ENCODE assay signal across 20 cellular contexts in genomic region chr15:61403884-61404283, GRCh38.
A peak's percentile ranks its signal among the peaks of the same experiment; 100 is the strongest.
DNase-seq lines count a peak whose midpoint lies in the region; ATAC-seq, FAIRE-seq and TF ChIP-seq lines count a peak whose summit lies in the region.
"Had no signal": no experiment of that assay in that cellular context is flagged by ENCODE, and none has a peak within 500 bp of the region (broad histone marks: within the 10 kb centered on the region; RNA-seq: fewer than 3 reads in every experiment).

No MANE protein-coding gene starts in this region.

- H3K9ac ChIP-seq in H1 (replicated peaks in 1 of 4; ENCODE audit: extremely low read depth in 1 of 4, low read depth in 3 of 4, low read length in 3 of 4) = no peak overlapping the region
- H3K9ac ChIP-seq: BLaER1 had no signal

- CTCF ChIA-PET in H1 (lab: Charles Lee; ENCODE audit: partially characterized antibody) = interaction anchor here (1.2 to 1.3 kb wide), 3 partner anchors 10 to 187 kb away, joined by 3 to 6 read pairs (median 3); no protein-coding TSS in a partner anchor

- TF ChIP-seq POLR2A in H1 (IDR thresholded peaks at IDR 0.05; ENCODE audit: control extremely low read depth in 1 of 2, low read depth in 2 of 2, low read length in 2 of 2) = no peak
- no peak for TF ChIP-seq POLR2A in tibial nerve (IDR thresholded peaks at IDR 0.05)

- no peak overlapping the region for H3K23ac ChIP-seq in H1 (ENCODE audit: insufficient read length)

- no peak overlapping the region for H2BK12ac ChIP-seq in H1 (ENCODE audit: low read depth, low read length)

- H4K91ac ChIP-seq in H1 (replicated peaks; ENCODE audit: insufficient read length, low read length) = no peak overlapping the region

- no peak overlapping the region for H2AK5ac ChIP-seq in H1 (ENCODE audit: low read depth, low read length)

- H4K5ac ChIP-seq in H1 (ENCODE audit: insufficient read length, low read depth, low read length) = no peak overlapping the region

- TF ChIP-seq RAD21 in H1 (IDR thresholded peaks at IDR 0.05 in 1 of 2, conservative IDR thresholded peaks at IDR 0.05 in 1 of 2; ENCODE audit: low read depth in 2 of 2, low read length in 2 of 2) = no peak

- POLR2A ChIA-PET in H1 (lab: Charles Lee; ENCODE audit: partially characterized antibody) = no interaction called here

- no peaks in the 10 kb centered on the region for H4K20me1 ChIP-seq in H1 (replicated peaks in 1 of 2; ENCODE audit: control insufficient read depth in 1 of 2, insufficient read depth in 2 of 2, low read length in 2 of 2)
- H4K20me1 ChIP-seq: BLaER1 had no signal

- no peaks in the 10 kb centered on the region for H3K79me2 ChIP-seq in H1 (ENCODE audit: control insufficient read depth in 1 of 2, insufficient read depth in 2 of 2, low read length in 2 of 2)

- TF ChIP-seq EP300 in H1 (IDR thresholded peaks at IDR 0.05; ENCODE audit: borderline replicate concordance in 1 of 2, low read depth in 2 of 2, low read length in 2 of 2) (no peak), tibial nerve (IDR thresholded peaks at IDR 0.05) (no peak)

- H3K4me1 ChIP-seq in H1 (replicated peaks in 1 of 4; ENCODE audit: control insufficient read depth in 3 of 4, insufficient read depth in 4 of 4, low read length in 3 of 4) (no peaks in the 10 kb centered on the region), tibial nerve (no peaks in the 10 kb centered on the region)
- H3K4me1 ChIP-seq: BE2C, BLaER1 had no signal

- H3K36me3 ChIP-seq in H1 (ENCODE audit: control insufficient read depth in 2 of 4, insufficient read depth in 4 of 4, low read length in 3 of 4) = no peaks in the 10 kb centered on the region
- no peaks in the 10 kb centered on the region for H3K36me3 ChIP-seq in tibial nerve
- H3K36me3 ChIP-seq: BE2C, BLaER1 had no signal

- no peak overlapping the region for H2BK5ac ChIP-seq in H1 (ENCODE audit: low read depth, low read length)

- no peak overlapping the region for H2BK20ac ChIP-seq in H1 (ENCODE audit: low read length)

- FAIRE-seq in H1 (lab: Jason Lieb, UNC) = no peak
- peak; percentile 5 for FAIRE-seq in urothelium cell line (lab: Jason Lieb, UNC)
- FAIRE-seq: A204.1, D721Med, G401.6, GM12891 had no signal

- H3K9me3 ChIP-seq in H1 (ENCODE audit: insufficient read depth in 2 of 2, low read depth in 1 of 2, low read length in 1 of 2) (no peaks in the 10 kb centered on the region), tibial nerve (no peaks in the 10 kb centered on the region)
- H3K9me3 ChIP-seq: BE2C, BLaER1 had no signal

- H3K14ac ChIP-seq in H1 (ENCODE audit: insufficient read length) = no peak overlapping the region

- no peak overlapping the region for H3K27ac ChIP-seq in H1 (ENCODE audit: low read depth, low read length)
- no peak overlapping the region for H3K27ac ChIP-seq in tibial nerve
- H3K27ac ChIP-seq: BLaER1 had no signal

- DNase-seq in H1 (ENCODE audit: low read depth in 1 of 2, low spot score in 2 of 2) (no peak), left lobe of liver (ENCODE audit: low spot score) (peak; percentile 78), urothelium cell line (ENCODE audit: low spot score) (no peak), D341Med (ENCODE audit: low spot score) (no peak), tibial nerve (ENCODE audit: low spot score in 2 of 2) (no peak)
- DNase-seq: 8988T; ACHN; BE2C; C1 segment of cervical spinal cord; CD4-positive, alpha-beta memory T cell; CD4-positive, CD25-positive, alpha-beta regulatory T cell; CD8-positive, alpha-beta memory T cell; COR-L47; DMS79 treated with DMSO at 0.1 percent for 48 hours; GF-D8 had no signal

- peaks cover 0 to 1% (median 0%) of the 10 kb centered on the region in 4 experiments; a peak in 2 of 7 replicates for H3K27me3 ChIP-seq in H1 (replicated peaks in 1 of 4; ENCODE audit: control insufficient read depth in 3 of 4, extremely low read depth in 1 of 4, insufficient read depth in 3 of 4, low read length in 3 of 4)
- H3K27me3 ChIP-seq in tibial nerve = no peaks in the 10 kb centered on the region
- H3K27me3 ChIP-seq: BE2C, BLaER1 had no signal

- peaks cover 2% of the 10 kb centered on the region; the same call in 1 of the 2 replicates for H3K23me2 ChIP-seq in H1 (ENCODE audit: low read depth, low read length)

- H2BK15ac ChIP-seq in H1 (ENCODE audit: low read length) = no peak overlapping the region

- H3K79me1 ChIP-seq in H1 (ENCODE audit: low read depth, low read length) = no peaks in the 10 kb centered on the region

- ATAC-seq in left lobe of liver = peak; percentile 63

- 87% methylated on average over 6 of the region's 6 CpGs; no CpG with 5 or more reads in 1 of the 2 experiments for WGBS in H1 (ENCODE audit: extremely low coverage in 1 of 2, insufficient coverage in 1 of 2, insufficient read length in 1 of 2, insufficient replicate concordance in 2 of 2, low coverage in 1 of 2, low lambda C conversion rate in 2 of 2, missing lambda C conversion rate in 1 of 2), 2 experiments
- 82 to 83% methylated on average over 6 of the region's 6 CpGs for WGBS in tibial nerve, 2 donors

- H3K56ac ChIP-seq in H1 (replicated peaks; ENCODE audit: insufficient read length, low read depth, low read length) = no peak overlapping the region

- TF ChIP-seq CTCF in H1 (IDR thresholded peaks at IDR 0.05; ENCODE audit: control extremely low read depth in 1 of 3, insufficient read depth in 1 of 3, low read depth in 1 of 3, low read length in 3 of 3) (no peak), tibial nerve (IDR thresholded peaks at IDR 0.05) (no peak)

- H3K4me3 ChIP-seq in H1 (ENCODE audit: extremely low read depth in 1 of 4, insufficient read depth in 2 of 4, low read depth in 3 of 4, low read length in 4 of 4) (no peak overlapping the region), tibial nerve (no peak overlapping the region)
- H3K4me3 ChIP-seq: BLaER1 had no signal

- no peak overlapping the region for H3K18ac ChIP-seq in H1 (ENCODE audit: extremely low read depth, low read length)

- H2BK120ac ChIP-seq in H1 (replicated peaks; ENCODE audit: low read depth, low read length) = no peak overlapping the region

- no peak overlapping the region for H4K8ac ChIP-seq in H1 (ENCODE audit: extremely low read depth, insufficient read depth, low read length)

- H3K4ac ChIP-seq in H1 (replicated peaks; ENCODE audit: insufficient read length, low read depth, low read length) = no peak overlapping the region

- 0 out of 2 replicates have a peak overlapping the region, but pooled peaks have one; percentile 19 for H2AFZ ChIP-seq in H1 (ENCODE audit: low read length)

- no peak overlapping the region for H3K4me2 ChIP-seq in H1 (ENCODE audit: insufficient read depth in 1 of 2, low read depth in 2 of 2, low read length in 2 of 2)
- H3K4me2 ChIP-seq: BLaER1 had no signal

TF ChIP-seq in H1, 55 proteins besides CTCF, POLR2A, EP300 and RAD21:
- TF ChIP-seq BCL11A (IDR thresholded peaks at IDR 0.05; ENCODE audit: low read depth in 2 of 2, low read length in 2 of 2) (no peak), HDAC2 (IDR thresholded peaks at IDR 0.05; ENCODE audit: borderline replicate concordance in 1 of 2, low read depth in 2 of 2, low read length in 2 of 2) (no peak), CTBP2 (IDR thresholded peaks at IDR 0.05; ENCODE audit: borderline replicate concordance, insufficient read depth, insufficient read length, low read length) (no peak), TAF1 (IDR thresholded peaks at IDR 0.05; ENCODE audit: low read depth, low read length) (no peak), HDAC6 (IDR thresholded peaks at IDR 0.05; ENCODE audit: low read depth, low read length) (no peak)
